Comparison of ENCODE assay signal across 1 cellular context in genomic region chr9:35603986-35604577, GRCh38.
TF ChIP-seq lines count a peak whose summit lies in the region.

No MANE protein-coding gene starts in this region.

TF ChIP-seq in K562, 482 proteins besides CTCF, POLR2A, EP300 and RAD21 (continued from another document and continues in another):
- TF ChIP-seq MGA (IDR thresholded peaks at IDR 0.05) (peak; percentile 95; the same call in 1 of the 2 replicates), ELF2 (CRISPR knock-in tag; IDR thresholded peaks at IDR 0.05) (no peak), SREBF2 (CRISPR knock-in tag; IDR thresholded peaks at IDR 0.05) (no peak), BDP1 (IDR thresholded peaks at IDR 0.05; ENCODE audit: insufficient read depth, insufficient read length) (no peak), TARDBP (IDR thresholded peaks at IDR 0.05) (no peak), RHOXF2B (CRISPR knock-in tag; conservative IDR thresholded peaks at IDR 0.05) (no peak), TRIM28 (IDR thresholded peaks at IDR 0.05) (no peak), ZBTB7A (IDR thresholded peaks at IDR 0.05; ENCODE audit: borderline replicate concordance, control insufficient read depth, low read depth, low read length) (peak; percentile 95), GTF2A2 (tag; IDR thresholded peaks at IDR 0.05) (no peak), MTA1 (IDR thresholded peaks at IDR 0.05; ENCODE audit: borderline replicate concordance) (no peak), PHB2 (IDR thresholded peaks at IDR 0.05; ENCODE audit: low read depth) (no peak), ZC3H11A (IDR thresholded peaks at IDR 0.05; ENCODE audit: low read depth, low read length) (no peak), SREBF1 (IDR thresholded peaks at IDR 0.05; ENCODE audit: borderline replicate concordance, low read depth, low read length) (no peak; the same call in 1 of the 2 replicates)
- TF ChIP-seq, protein P1, sequence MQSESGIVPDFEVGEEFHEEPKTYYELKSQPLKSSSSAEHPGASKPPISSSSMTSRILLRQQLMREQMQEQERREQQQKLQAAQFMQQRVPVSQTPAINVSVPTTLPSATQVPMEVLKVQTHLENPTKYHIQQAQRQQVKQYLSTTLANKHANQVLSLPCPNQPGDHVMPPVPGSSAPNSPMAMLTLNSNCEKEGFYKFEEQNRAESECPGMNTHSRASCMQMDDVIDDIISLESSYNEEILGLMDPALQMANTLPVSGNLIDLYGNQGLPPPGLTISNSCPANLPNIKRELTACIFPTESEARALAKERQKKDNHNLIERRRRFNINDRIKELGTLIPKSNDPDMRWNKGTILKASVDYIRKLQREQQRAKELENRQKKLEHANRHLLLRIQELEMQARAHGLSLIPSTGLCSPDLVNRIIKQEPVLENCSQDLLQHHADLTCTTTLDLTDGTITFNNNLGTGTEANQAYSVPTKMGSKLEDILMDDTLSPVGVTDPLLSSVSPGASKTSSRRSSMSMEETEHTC (IDR thresholded peaks at IDR 0.05): no peak
- TF ChIP-seq, protein P2, sequence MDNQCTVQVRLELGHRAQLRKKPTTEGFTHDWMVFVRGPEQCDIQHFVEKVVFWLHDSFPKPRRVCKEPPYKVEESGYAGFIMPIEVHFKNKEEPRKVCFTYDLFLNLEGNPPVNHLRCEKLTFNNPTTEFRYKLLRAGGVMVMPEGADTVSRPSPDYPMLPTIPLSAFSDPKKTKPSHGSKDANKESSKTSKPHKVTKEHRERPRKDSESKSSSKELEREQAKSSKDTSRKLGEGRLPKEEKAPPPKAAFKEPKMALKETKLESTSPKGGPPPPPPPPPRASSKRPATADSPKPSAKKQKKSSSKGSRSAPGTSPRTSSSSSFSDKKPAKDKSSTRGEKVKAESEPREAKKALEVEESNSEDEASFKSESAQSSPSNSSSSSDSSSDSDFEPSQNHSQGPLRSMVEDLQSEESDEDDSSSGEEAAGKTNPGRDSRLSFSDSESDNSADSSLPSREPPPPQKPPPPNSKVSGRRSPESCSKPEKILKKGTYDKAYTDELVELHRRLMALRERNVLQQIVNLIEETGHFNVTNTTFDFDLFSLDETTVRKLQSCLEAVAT (IDR thresholded peaks at IDR 0.05): no peak
- TF ChIP-seq, protein P3, sequence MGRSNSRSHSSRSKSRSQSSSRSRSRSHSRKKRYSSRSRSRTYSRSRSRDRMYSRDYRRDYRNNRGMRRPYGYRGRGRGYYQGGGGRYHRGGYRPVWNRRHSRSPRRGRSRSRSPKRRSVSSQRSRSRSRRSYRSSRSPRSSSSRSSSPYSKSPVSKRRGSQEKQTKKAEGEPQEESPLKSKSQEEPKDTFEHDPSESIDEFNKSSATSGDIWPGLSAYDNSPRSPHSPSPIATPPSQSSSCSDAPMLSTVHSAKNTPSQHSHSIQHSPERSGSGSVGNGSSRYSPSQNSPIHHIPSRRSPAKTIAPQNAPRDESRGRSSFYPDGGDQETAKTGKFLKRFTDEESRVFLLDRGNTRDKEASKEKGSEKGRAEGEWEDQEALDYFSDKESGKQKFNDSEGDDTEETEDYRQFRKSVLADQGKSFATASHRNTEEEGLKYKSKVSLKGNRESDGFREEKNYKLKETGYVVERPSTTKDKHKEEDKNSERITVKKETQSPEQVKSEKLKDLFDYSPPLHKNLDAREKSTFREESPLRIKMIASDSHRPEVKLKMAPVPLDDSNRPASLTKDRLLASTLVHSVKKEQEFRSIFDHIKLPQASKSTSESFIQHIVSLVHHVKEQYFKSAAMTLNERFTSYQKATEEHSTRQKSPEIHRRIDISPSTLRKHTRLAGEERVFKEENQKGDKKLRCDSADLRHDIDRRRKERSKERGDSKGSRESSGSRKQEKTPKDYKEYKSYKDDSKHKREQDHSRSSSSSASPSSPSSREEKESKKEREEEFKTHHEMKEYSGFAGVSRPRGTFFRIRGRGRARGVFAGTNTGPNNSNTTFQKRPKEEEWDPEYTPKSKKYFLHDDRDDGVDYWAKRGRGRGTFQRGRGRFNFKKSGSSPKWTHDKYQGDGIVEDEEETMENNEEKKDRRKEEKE (IDR thresholded peaks at IDR 0.05; ENCODE audit: borderline replicate concordance in 1 of 2, control insufficient read depth in 1 of 2, low read depth in 2 of 2, low read length in 1 of 2): no peak
- TF ChIP-seq, protein P4, sequence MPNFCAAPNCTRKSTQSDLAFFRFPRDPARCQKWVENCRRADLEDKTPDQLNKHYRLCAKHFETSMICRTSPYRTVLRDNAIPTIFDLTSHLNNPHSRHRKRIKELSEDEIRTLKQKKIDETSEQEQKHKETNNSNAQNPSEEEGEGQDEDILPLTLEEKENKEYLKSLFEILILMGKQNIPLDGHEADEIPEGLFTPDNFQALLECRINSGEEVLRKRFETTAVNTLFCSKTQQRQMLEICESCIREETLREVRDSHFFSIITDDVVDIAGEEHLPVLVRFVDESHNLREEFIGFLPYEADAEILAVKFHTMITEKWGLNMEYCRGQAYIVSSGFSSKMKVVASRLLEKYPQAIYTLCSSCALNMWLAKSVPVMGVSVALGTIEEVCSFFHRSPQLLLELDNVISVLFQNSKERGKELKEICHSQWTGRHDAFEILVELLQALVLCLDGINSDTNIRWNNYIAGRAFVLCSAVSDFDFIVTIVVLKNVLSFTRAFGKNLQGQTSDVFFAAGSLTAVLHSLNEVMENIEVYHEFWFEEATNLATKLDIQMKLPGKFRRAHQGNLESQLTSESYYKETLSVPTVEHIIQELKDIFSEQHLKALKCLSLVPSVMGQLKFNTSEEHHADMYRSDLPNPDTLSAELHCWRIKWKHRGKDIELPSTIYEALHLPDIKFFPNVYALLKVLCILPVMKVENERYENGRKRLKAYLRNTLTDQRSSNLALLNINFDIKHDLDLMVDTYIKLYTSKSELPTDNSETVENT (CRISPR knock-in tag; IDR thresholded peaks at IDR 0.05): no peak
- TF ChIP-seq, protein P5, sequence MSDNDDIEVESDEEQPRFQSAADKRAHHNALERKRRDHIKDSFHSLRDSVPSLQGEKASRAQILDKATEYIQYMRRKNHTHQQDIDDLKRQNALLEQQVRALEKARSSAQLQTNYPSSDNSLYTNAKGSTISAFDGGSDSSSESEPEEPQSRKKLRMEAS (CRISPR knock-in tag; IDR thresholded peaks at IDR 0.05): peak; percentile 63
- TF ChIP-seq, protein P6, sequence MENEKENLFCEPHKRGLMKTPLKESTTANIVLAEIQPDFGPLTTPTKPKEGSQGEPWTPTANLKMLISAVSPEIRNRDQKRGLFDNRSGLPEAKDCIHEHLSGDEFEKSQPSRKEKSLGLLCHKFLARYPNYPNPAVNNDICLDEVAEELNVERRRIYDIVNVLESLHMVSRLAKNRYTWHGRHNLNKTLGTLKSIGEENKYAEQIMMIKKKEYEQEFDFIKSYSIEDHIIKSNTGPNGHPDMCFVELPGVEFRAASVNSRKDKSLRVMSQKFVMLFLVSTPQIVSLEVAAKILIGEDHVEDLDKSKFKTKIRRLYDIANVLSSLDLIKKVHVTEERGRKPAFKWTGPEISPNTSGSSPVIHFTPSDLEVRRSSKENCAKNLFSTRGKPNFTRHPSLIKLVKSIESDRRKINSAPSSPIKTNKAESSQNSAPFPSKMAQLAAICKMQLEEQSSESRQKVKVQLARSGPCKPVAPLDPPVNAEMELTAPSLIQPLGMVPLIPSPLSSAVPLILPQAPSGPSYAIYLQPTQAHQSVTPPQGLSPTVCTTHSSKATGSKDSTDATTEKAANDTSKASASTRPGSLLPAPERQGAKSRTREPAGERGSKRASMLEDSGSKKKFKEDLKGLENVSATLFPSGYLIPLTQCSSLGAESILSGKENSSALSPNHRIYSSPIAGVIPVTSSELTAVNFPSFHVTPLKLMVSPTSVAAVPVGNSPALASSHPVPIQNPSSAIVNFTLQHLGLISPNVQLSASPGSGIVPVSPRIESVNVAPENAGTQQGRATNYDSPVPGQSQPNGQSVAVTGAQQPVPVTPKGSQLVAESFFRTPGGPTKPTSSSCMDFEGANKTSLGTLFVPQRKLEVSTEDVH (IDR thresholded peaks at IDR 0.05; ENCODE audit: low read depth, partially characterized antibody): no peak
